In genomic region chr13:78604782-78605611, GRCh38 we compare ENCODE assay signal across 10 cellular contexts. TPM values are rescaled to one million over a fixed set of nuclear protein-coding genes. Genes with fewer than 3 reads are reported as not detected.
A peak's percentile ranks its signal among the peaks of the same experiment; 100 is the strongest.
DNase-seq lines count a peak whose midpoint lies in the region; ATAC-seq lines count a peak whose summit lies in the region.
"Had no signal": no experiment of that assay in that cellular context is flagged by ENCODE, and none has a peak within 500 bp of the region (broad histone marks: within the 10 kb centered on the region; RNA-seq: fewer than 3 reads in every experiment).

No MANE protein-coding gene starts in this region.

- ATAC-seq in GM18909 (IDR thresholded peaks at IDR 0.05; ENCODE audit: poor library complexity, unreplicated experiment) (no peak), HG03460 (IDR thresholded peaks at IDR 0.05; ENCODE audit: unreplicated experiment) (no peak), HG03175 (IDR thresholded peaks at IDR 0.05; ENCODE audit: unreplicated experiment) (no peak)

- in situ Hi-C loops in KBM-7 (cut with MboI; ENCODE audit: low pct_unique_long_range_greater_than_20kb, low sequenced_read_pairs) (no loop called here), SK-MEL-5 (cut with HindIII; ENCODE audit: low pct_unique_long_range_greater_than_20kb, low sequenced_read_pairs) (no loop called here)

- DNase-seq in GF-D8 (lab: John Stamatoyannopoulos, UW) (peak; percentile 64), KBM-7 (peak; percentile 40), SK-MEL-5 (ENCODE audit: low read depth, low spot score) (peak; percentile 13), kidney tubule cell (ENCODE audit: low spot score) (peak; percentile 55)
- DNase-seq: foreskin melanocyte, mesenchymal stem cell, uterus had no signal

RNA-seq across cellular contexts. Expression of gene POU4F1, which starts 1.6 kb away (rescaled TPM):
- 0.85 and 1.0 TPM in 2 replicates for total RNA-seq in SK-MEL-5 (2014; rRNA removed; shearing (Covaris generic))
- polyA plus RNA-seq in SK-MEL-5 (2015; cell fraction: cytosol; rRNA removed): 1.3 and 1.8 TPM in 2 replicates
- polyA plus RNA-seq in SK-MEL-5 (2015; cell fraction: nucleus; rRNA removed): 12.1 and 14.4 TPM in 2 replicates
- total RNA-seq: uterus had no signal

RNA-seq across cellular contexts. Expression of gene OBI1, which starts 54.0 kb away (rescaled TPM):
- 21.8 and 24.2 TPM in 2 replicates for total RNA-seq in SK-MEL-5 (2014; rRNA removed; shearing (Covaris generic))
- polyA plus RNA-seq in SK-MEL-5 (2015; cell fraction: cytosol; rRNA removed): 9.6 and 13.9 TPM in 2 replicates
- 16.2 TPM in 2 replicates for polyA plus RNA-seq in SK-MEL-5 (2015; cell fraction: nucleus; rRNA removed)

Comparison
In these comparisons a context has a peak if more than half of its experiments do, and no peak if none do; other contexts are left out.
1. DNase-seq: peak in every context shown above with its lines; median percentile 64 in GF-D8; 55 in kidney tubule cell; 40 in KBM-7; 13 in SK-MEL-5.